Comparison of ENCODE assay signal across 1 cellular context in genomic region chr2:26018184-26018716, GRCh38.
TF ChIP-seq lines count a peak whose summit lies in the region.

No MANE protein-coding gene starts in this region.

TF ChIP-seq in HEK293, 187 proteins besides CTCF, POLR2A, EP300 and RAD21 (continued from another document and continues in another):
- no peak for TF ChIP-seq ZNF529 (tag by site-specific recombination; IDR thresholded peaks at IDR 0.05; ENCODE audit: insufficient replicate concordance)
- peak; percentile 57 for TF ChIP-seq ZNF629 (tag by site-specific recombination; IDR thresholded peaks at IDR 0.05)
- TF ChIP-seq ZNF324 (tag by site-specific recombination; IDR thresholded peaks at IDR 0.05) = no peak
- no peak for TF ChIP-seq OVOL3 (tag by site-specific recombination; IDR thresholded peaks at IDR 0.05)
- TF ChIP-seq ZNF391 (tag by site-specific recombination; IDR thresholded peaks at IDR 0.05; ENCODE audit: borderline replicate concordance, low read depth) = no peak
- TF ChIP-seq ZNF274 (IDR thresholded peaks at IDR 0.05; ENCODE audit: low read length) = no peak
- TF ChIP-seq ZNF274 (tag by site-specific recombination; IDR thresholded peaks at IDR 0.05; ENCODE audit: borderline replicate concordance) = no peak
- no peak for TF ChIP-seq ZNF433 (tag by site-specific recombination; IDR thresholded peaks at IDR 0.05; ENCODE audit: low read depth)
- TF ChIP-seq ZNF555 (tag by site-specific recombination; conservative IDR thresholded peaks at IDR 0.05) = no peak
- 0 out of 2 replicates have a peak, but pooled peaks have one; percentile 16 for TF ChIP-seq ZBTB8A (tag by site-specific recombination; IDR thresholded peaks at IDR 0.05)
- no peak for TF ChIP-seq ZNF704 (tag by site-specific recombination; IDR thresholded peaks at IDR 0.05)
- TF ChIP-seq SP2 (tag by site-specific recombination; IDR thresholded peaks at IDR 0.05) = no peak; the same call in 1 of the 2 replicates
- TF ChIP-seq PRDM10 (tag by site-specific recombination; IDR thresholded peaks at IDR 0.05) = peak; percentile 86
- no peak for TF ChIP-seq IKZF3 (tag by site-specific recombination; IDR thresholded peaks at IDR 0.05)
- TF ChIP-seq MEIS1 (CRISPR knock-in tag; IDR thresholded peaks at IDR 0.05; ENCODE audit: borderline replicate concordance) = no peak
- TF ChIP-seq ZNF664 (tag by site-specific recombination; IDR thresholded peaks at IDR 0.05) = no peak
- TF ChIP-seq ZSCAN23 (tag by site-specific recombination; IDR thresholded peaks at IDR 0.05) = no peak
- TF ChIP-seq PRDM2 (tag by site-specific recombination; IDR thresholded peaks at IDR 0.05; ENCODE audit: borderline replicate concordance) = no peak
- TF ChIP-seq ZNF449 (tag by site-specific recombination; IDR thresholded peaks at IDR 0.05) = peak; percentile 17; the same call in 1 of the 2 replicates
- TF ChIP-seq ZNF26 (tag by site-specific recombination; IDR thresholded peaks at IDR 0.05) = no peak
- no peak for TF ChIP-seq EGR2 (tag by site-specific recombination; IDR thresholded peaks at IDR 0.05; ENCODE audit: low read depth)
- no peak for TF ChIP-seq TSHZ1 (tag by site-specific recombination; IDR thresholded peaks at IDR 0.05; ENCODE audit: borderline replicate concordance)
- TF ChIP-seq SCRT1 (tag by site-specific recombination; IDR thresholded peaks at IDR 0.05; ENCODE audit: borderline replicate concordance) = no peak
- TF ChIP-seq ZNF366 (tag by site-specific recombination; conservative IDR thresholded peaks at IDR 0.05) = peak; percentile 39
- TF ChIP-seq ZNF600 (tag by site-specific recombination; IDR thresholded peaks at IDR 0.05) = peak; percentile 93
- TF ChIP-seq ZNF510 (tag by site-specific recombination; IDR thresholded peaks at IDR 0.05; ENCODE audit: insufficient replicate concordance) = no peak
- no peak for TF ChIP-seq YY2 (tag by site-specific recombination; IDR thresholded peaks at IDR 0.05)
- TF ChIP-seq SP7 (tag by site-specific recombination; IDR thresholded peaks at IDR 0.05) = peak; percentile 46; the same call in 1 of the 2 replicates
- no peak for TF ChIP-seq ZNF670 (tag by site-specific recombination; IDR thresholded peaks at IDR 0.05; ENCODE audit: low read depth)
- no peak for TF ChIP-seq ZNF211 (tag by site-specific recombination; IDR thresholded peaks at IDR 0.05; ENCODE audit: low read depth)
- TF ChIP-seq WT1 (tag by site-specific recombination; IDR thresholded peaks at IDR 0.05) = peak; percentile 38; the same call in 1 of the 2 replicates
- no peak for TF ChIP-seq ZNF214 (tag by site-specific recombination; IDR thresholded peaks at IDR 0.05; ENCODE audit: borderline replicate concordance)
- TF ChIP-seq ZNF473 (tag by site-specific recombination; IDR thresholded peaks at IDR 0.05) = no peak
- TF ChIP-seq ZFHX2 (tag by site-specific recombination; conservative IDR thresholded peaks at IDR 0.05) = no peak
- TF ChIP-seq ZNF513 (tag by site-specific recombination; IDR thresholded peaks at IDR 0.05) = no peak
- peak; percentile 57; the same call in 1 of the 2 replicates for TF ChIP-seq KLF17 (tag by site-specific recombination; IDR thresholded peaks at IDR 0.05)
- TF ChIP-seq GLI4 (tag by site-specific recombination; IDR thresholded peaks at IDR 0.05) = no peak
- no peak for TF ChIP-seq ZNF140 (tag by site-specific recombination; IDR thresholded peaks at IDR 0.05)
- TF ChIP-seq ZNF843 (tag by site-specific recombination; IDR thresholded peaks at IDR 0.05) = no peak
- no peak for TF ChIP-seq FEZF1 (tag by site-specific recombination; IDR thresholded peaks at IDR 0.05)
